In genomic region chr12:47530050-47530449, GRCh38 we compare ENCODE assay signal across 6 cellular contexts.
"Had no signal": no experiment of that assay in that cellular context is flagged by ENCODE, and none has a peak within 500 bp of the region (broad histone marks: within the 10 kb centered on the region; RNA-seq: fewer than 3 reads in every experiment).

No MANE protein-coding gene starts in this region.

- ATAC-seq: K562 had no signal

- H3K4me3 ChIP-seq: K562 had no signal

- FAIRE-seq: HTR-8/SVneo, K562 had no signal

- H3K27ac ChIP-seq: HL-60 had no signal

- DNase-seq: IMR-90, KBM-7, KG1 had no signal
